1 cellular context compared by ENCODE assay signal in genomic region chr1:234546890-234547788, GRCh38.
A peak's percentile ranks its signal among the peaks of the same experiment; 100 is the strongest.
TF ChIP-seq lines count a peak whose summit lies in the region.

No MANE protein-coding gene starts in this region.

TF ChIP-seq in K562, 482 proteins besides CTCF, POLR2A, EP300 and RAD21 (continued from another document and continues in another):
- no peak for TF ChIP-seq THAP7 (CRISPR knock-in tag; IDR thresholded peaks at IDR 0.05)
- TF ChIP-seq KHSRP (IDR thresholded peaks at IDR 0.05) = peak; percentile 54; the same call in 1 of the 2 replicates
- peak; percentile 79 for TF ChIP-seq BRD9 (IDR thresholded peaks at IDR 0.05; ENCODE audit: low read depth, partially characterized antibody)
- TF ChIP-seq FOXM1 (IDR thresholded peaks at IDR 0.05; ENCODE audit: low read depth) = no peak
- TF ChIP-seq FOXM1 (CRISPR knock-in tag; IDR thresholded peaks at IDR 0.05; ENCODE audit: low read depth) = no peak
- TF ChIP-seq FOXJ2 (tag; IDR thresholded peaks at IDR 0.05) = peak; percentile 63; the same call in 1 of the 2 replicates
- no peak for TF ChIP-seq ERF (CRISPR knock-in tag; IDR thresholded peaks at IDR 0.05)
- TF ChIP-seq CBFA2T3 (IDR thresholded peaks at IDR 0.05) = peak; percentile 96
- TF ChIP-seq FOSL1 (tag; conservative IDR thresholded peaks at IDR 0.05) = peak; percentile 57; the same call in 1 of the 2 replicates
- TF ChIP-seq ZNF444 (CRISPR knock-in tag; IDR thresholded peaks at IDR 0.05) = no peak
- no peak for TF ChIP-seq ZNF436 (CRISPR knock-in tag; IDR thresholded peaks at IDR 0.05)
- no peak for TF ChIP-seq SP1 (CRISPR knock-in tag; IDR thresholded peaks at IDR 0.05)
- peak; percentile 92 for TF ChIP-seq CEBPG (CRISPR knock-in tag; IDR thresholded peaks at IDR 0.05)
- peak in 1 of 2 experiments; percentile 73; a peak in 3 of 4 replicates for TF ChIP-seq CEBPG (tag; conservative IDR thresholded peaks at IDR 0.05 in 1 of 2, IDR thresholded peaks at IDR 0.05 in 1 of 2)
- no peak for TF ChIP-seq CTCFL (IDR thresholded peaks at IDR 0.05; ENCODE audit: borderline replicate concordance, insufficient read depth, low read depth, low read length, poor library complexity, severe bottlenecking)
- no peak for TF ChIP-seq ZFPM2 (CRISPR knock-in tag; IDR thresholded peaks at IDR 0.05)
- peak; percentile 77 for TF ChIP-seq STAT5A (IDR thresholded peaks at IDR 0.05; ENCODE audit: borderline replicate concordance, low read length)
- no peak for TF ChIP-seq PURB (CRISPR knock-in tag; IDR thresholded peaks at IDR 0.05; ENCODE audit: low read depth)
- no peak; the same call in 1 of the 2 replicates for TF ChIP-seq HLTF (IDR thresholded peaks at IDR 0.05)
- TF ChIP-seq PTBP1 (IDR thresholded peaks at IDR 0.05; ENCODE audit: low read depth, low read length) = no peak
- TF ChIP-seq GABPA (tag; conservative IDR thresholded peaks at IDR 0.05; ENCODE audit: low read depth) = peak; percentile 61
- no peak for TF ChIP-seq SNAPC5 (CRISPR knock-in tag; IDR thresholded peaks at IDR 0.05)
- no peak for TF ChIP-seq ZKSCAN3 (CRISPR knock-in tag; IDR thresholded peaks at IDR 0.05)
- no peak for TF ChIP-seq HNRNPK (IDR thresholded peaks at IDR 0.05; ENCODE audit: low read depth, low read length, poor library complexity, severe bottlenecking)
- TF ChIP-seq CCNT2 (IDR thresholded peaks at IDR 0.05; ENCODE audit: borderline replicate concordance, extremely low read depth, insufficient read length, low read depth, low read length) = peak; percentile 29
- TF ChIP-seq ZFP30 (CRISPR knock-in tag; IDR thresholded peaks at IDR 0.05; ENCODE audit: borderline replicate concordance) = no peak
- TF ChIP-seq ZNF12 (CRISPR knock-in tag; IDR thresholded peaks at IDR 0.05) = no peak
- TF ChIP-seq HBP1 (CRISPR knock-in tag; IDR thresholded peaks at IDR 0.05) = peak; percentile 85
- no peak; the same call in 1 of the 2 replicates for TF ChIP-seq EHMT2 (IDR thresholded peaks at IDR 0.05)
- peak; percentile 76; the same call in 1 of the 2 replicates for TF ChIP-seq ZNF644 (tag; IDR thresholded peaks at IDR 0.05; ENCODE audit: low read depth)
- no peak for TF ChIP-seq MCM7 (IDR thresholded peaks at IDR 0.05)
- no peak for TF ChIP-seq FOXJ3 (CRISPR knock-in tag; IDR thresholded peaks at IDR 0.05)
- 0 out of 2 replicates have a peak, but pooled peaks have one; percentile 52 for TF ChIP-seq KAT7 (CRISPR knock-in tag; IDR thresholded peaks at IDR 0.05; ENCODE audit: borderline replicate concordance)
- no peak for TF ChIP-seq ZNF280A (IDR thresholded peaks at IDR 0.05; ENCODE audit: low read depth, partially characterized antibody)
- TF ChIP-seq KAT8 (IDR thresholded peaks at IDR 0.05; ENCODE audit: low read depth) = no peak
- no peak for TF ChIP-seq ZNF609 (CRISPR knock-in tag; IDR thresholded peaks at IDR 0.05; ENCODE audit: borderline replicate concordance)
- no peak for TF ChIP-seq CBX2 (IDR thresholded peaks at IDR 0.05; ENCODE audit: insufficient read depth, low read length, poor library complexity, severe bottlenecking)
- no peak for TF ChIP-seq ZNF778 (CRISPR knock-in tag; IDR thresholded peaks at IDR 0.05)
- no peak for TF ChIP-seq MBD1 (CRISPR knock-in tag; IDR thresholded peaks at IDR 0.05)
- TF ChIP-seq ZNF57 (CRISPR knock-in tag; IDR thresholded peaks at IDR 0.05) = no peak
- no peak for TF ChIP-seq ZNF354B (CRISPR knock-in tag; IDR thresholded peaks at IDR 0.05)
- no peak for TF ChIP-seq TAF9B (IDR thresholded peaks at IDR 0.05; ENCODE audit: partially characterized antibody)
- TF ChIP-seq IRF2 (CRISPR knock-in tag; IDR thresholded peaks at IDR 0.05) = no peak
- TF ChIP-seq SREBF1 (IDR thresholded peaks at IDR 0.05; ENCODE audit: borderline replicate concordance, low read depth, low read length) = no peak
- TF ChIP-seq NCOA4 (IDR thresholded peaks at IDR 0.05; ENCODE audit: partially characterized antibody) = no peak
- no peak for TF ChIP-seq NR2F6 (CRISPR knock-in tag; IDR thresholded peaks at IDR 0.05)
- no peak for TF ChIP-seq SRSF3 (IDR thresholded peaks at IDR 0.05; ENCODE audit: insufficient read depth, low read length)
- peak; percentile 27 for TF ChIP-seq HMGN3 (IDR thresholded peaks at IDR 0.05; ENCODE audit: borderline replicate concordance, extremely low read depth, insufficient read length, low read depth, low read length)
- peak; percentile 81 for TF ChIP-seq ZNF395 (CRISPR knock-in tag; IDR thresholded peaks at IDR 0.05)
- TF ChIP-seq CREB3 (tag; conservative IDR thresholded peaks at IDR 0.05; ENCODE audit: low read depth) = no peak
- TF ChIP-seq HNRNPH1 (optimal IDR thresholded peaks at IDR 0.05; ENCODE audit: low read depth, low read length) = no peak
- peak; percentile 64 to 66; a peak in 3 of 4 replicates for TF ChIP-seq TBL1XR1 (IDR thresholded peaks at IDR 0.05; ENCODE audit: low read length in 2 of 2)
- peak; percentile 58 to 70; a peak in 3 of 4 replicates for TF ChIP-seq RCOR1 (IDR thresholded peaks at IDR 0.05; ENCODE audit: borderline replicate concordance in 1 of 2, low read depth in 2 of 2, low read length in 2 of 2)
- TF ChIP-seq HINFP (tag; conservative IDR thresholded peaks at IDR 0.05; ENCODE audit: low read depth) = no peak; the same call in 1 of the 2 replicates
- no peak for TF ChIP-seq MAFG (tag; conservative IDR thresholded peaks at IDR 0.05)
